Comparison of ENCODE assay signal across 8 cellular contexts in the genomic region with DNA sequence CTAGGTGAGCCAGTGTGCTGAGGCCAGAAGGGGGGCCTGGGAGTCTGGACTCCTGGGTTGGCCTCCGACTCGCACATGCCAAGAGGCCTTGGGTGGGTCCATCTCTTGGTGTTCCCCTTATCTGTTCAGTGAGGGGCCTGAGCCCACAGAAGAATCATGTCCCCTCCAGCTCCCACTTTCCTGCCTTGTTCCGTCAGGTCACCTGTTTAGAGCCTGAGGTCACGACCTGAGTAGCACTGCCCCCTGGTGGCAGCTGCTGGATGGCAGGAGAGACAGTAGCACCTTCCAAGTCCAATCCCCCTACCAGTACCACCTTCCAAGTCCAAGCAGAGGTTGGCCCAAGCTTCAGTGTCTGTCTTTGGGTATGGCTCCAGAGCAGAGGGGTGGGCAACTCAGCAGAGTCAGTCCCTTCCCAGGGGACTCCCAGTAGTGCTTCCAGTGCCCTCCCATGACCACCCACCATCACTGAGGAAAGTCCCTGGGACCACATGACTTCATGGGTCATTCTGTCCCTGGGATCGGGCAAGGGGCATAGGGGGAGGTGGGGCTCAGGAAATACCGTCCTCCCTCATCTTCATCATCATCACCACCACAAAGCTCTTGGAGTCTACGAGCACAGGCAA.
A peak's percentile ranks its signal among the peaks of the same experiment; 100 is the strongest.
DNase-seq lines count a peak whose midpoint lies in the region; ATAC-seq, FAIRE-seq and TF ChIP-seq lines count a peak whose summit lies in the region.

No MANE protein-coding gene starts in this region.

- no peak overlapping the region for H2AK5ac ChIP-seq in mesendoderm (ENCODE audit: low read length)

- no peak overlapping the region for H4K8ac ChIP-seq in mesendoderm (ENCODE audit: low read depth, low read length)

- no peak overlapping the region for H2BK5ac ChIP-seq in mesendoderm (ENCODE audit: low read length)

- H3K27me3 ChIP-seq in DND-41 (ENCODE audit: insufficient read depth, low read length, poor library complexity) (no peaks in the 10 kb centered on the region), ascending aorta (no peaks in the 10 kb centered on the region), mesendoderm (ENCODE audit: insufficient read depth, low read length, poor library complexity) (no peaks in the 10 kb centered on the region)

- in situ Hi-C loops in SK-MEL-5 (cut with HindIII; ENCODE audit: low pct_unique_long_range_greater_than_20kb, low sequenced_read_pairs), result no loop called here

- no peaks in the 10 kb centered on the region for H3K79me2 ChIP-seq in DND-41 (ENCODE audit: insufficient read depth, low read length)
- H3K79me2 ChIP-seq in mesendoderm (ENCODE audit: control insufficient read depth, insufficient read depth, low read length), result no peaks in the 10 kb centered on the region

- no peaks in the 10 kb centered on the region for H3K4me1 ChIP-seq in DND-41 (ENCODE audit: insufficient read depth, low read length)
- H3K4me1 ChIP-seq in ascending aorta, result peaks cover 3 to 35% of the 10 kb centered on the region in 2 donors
- peaks cover 3% of the 10 kb centered on the region for H3K4me1 ChIP-seq in mesendoderm (ENCODE audit: control insufficient read depth, low read depth, low read length)

- FAIRE-seq in urothelium cell line (lab: Jason Lieb, UNC), result peak; percentile 40

- H3K36me3 ChIP-seq in DND-41 (ENCODE audit: insufficient read depth, low read length), result no peaks in the 10 kb centered on the region
- H3K36me3 ChIP-seq in ascending aorta, result no peaks in the 10 kb centered on the region
- H3K36me3 ChIP-seq in mesendoderm (ENCODE audit: control insufficient read depth, insufficient read depth, low read length), result no peaks in the 10 kb centered on the region

- TF ChIP-seq CTCF in DND-41 (IDR thresholded peaks at IDR 0.05; ENCODE audit: borderline replicate concordance, extremely low read depth, low read length, poor library complexity, severe bottlenecking), result peak; percentile 87
- peak in 2 of 3 experiments; percentile 26 to 28 for TF ChIP-seq CTCF in ascending aorta (IDR thresholded peaks at IDR 0.05)

- no peaks in the 10 kb centered on the region for H3K79me1 ChIP-seq in mesendoderm (ENCODE audit: low read length)

- no peak overlapping the region for H3K9ac ChIP-seq in DND-41 (ENCODE audit: low read depth, low read length)
- H3K9ac ChIP-seq in mesendoderm (ENCODE audit: low read length), result no peak overlapping the region

- H3K4me2 ChIP-seq in DND-41 (ENCODE audit: insufficient read depth, low read length), result no peak overlapping the region
- no peak overlapping the region for H3K4me2 ChIP-seq in mesendoderm (ENCODE audit: low read length)

- H2BK120ac ChIP-seq in mesendoderm (ENCODE audit: low read depth, low read length), result no peak overlapping the region

- ATAC-seq in DND-41 (ENCODE audit: insufficient read depth, low read depth), result peak; percentile 84

- H4K20me1 ChIP-seq in DND-41 (ENCODE audit: insufficient read depth, low read length), result peaks cover 4% of the 10 kb centered on the region

- H2BK15ac ChIP-seq in mesendoderm (replicated peaks; ENCODE audit: low read depth), result no peak overlapping the region

- H4K5ac ChIP-seq in mesendoderm (ENCODE audit: low read length), result no peak overlapping the region

- intact Hi-C loops in ascending aorta (cut with DNase I), result no loop called here

- no CpG with 5 or more reads among the region's 7 CpGs for WGBS in mesendoderm (ENCODE audit: extremely low coverage, insufficient coverage, low lambda C conversion rate)

- no peak overlapping the region for H3K23ac ChIP-seq in mesendoderm (ENCODE audit: low read length)

- H3K9me3 ChIP-seq in DND-41 (ENCODE audit: insufficient read depth, low read length, severe bottlenecking) (no peaks in the 10 kb centered on the region), ascending aorta (no peaks in the 10 kb centered on the region)

- H3K27ac ChIP-seq in DND-41 (ENCODE audit: low read length) (no peak overlapping the region), ascending aorta (no peak overlapping the region), mesendoderm (ENCODE audit: low read depth, low read length) (no peak overlapping the region)

- H3K18ac ChIP-seq in mesendoderm (ENCODE audit: low read length), result no peak overlapping the region

- no peak overlapping the region for H3K4ac ChIP-seq in mesendoderm (ENCODE audit: low read depth, low read length)

- H3K4me3 ChIP-seq in DND-41 (ENCODE audit: low read depth in 1 of 2, low read length in 2 of 2) (no peak overlapping the region), ascending aorta (no peak overlapping the region), mesendoderm (ENCODE audit: low read length) (no peak overlapping the region)

- H2AFZ ChIP-seq in DND-41 (ENCODE audit: low read depth, low read length), result no peak overlapping the region

- DNase-seq in DND-41, result peak; percentile 65
- peak; percentile 30 for DNase-seq in H4 (ENCODE audit: low spot score)
- peak; percentile 61 for DNase-seq in SK-MEL-5 (ENCODE audit: low read depth, low spot score)
- DNase-seq in ascending aorta (ENCODE audit: low spot score in 2 of 2), result peak in 1 of 2 donors; percentile 58
- peak; percentile 75 for DNase-seq in mesendoderm
- DNase-seq in urothelium cell line (ENCODE audit: low spot score), result peak; percentile 30
- no peak for DNase-seq in central memory CD4-positive, alpha-beta T cell
- DNase-seq in NCI-H510A treated with DMSO at 0.1 percent for 48 hours (lab: John Stamatoyannopoulos, UW), result no peak

- no peak overlapping the region for H3K56ac ChIP-seq in mesendoderm (ENCODE audit: low read length)

Comparison
In these comparisons a context has a peak if more than half of its experiments do, and no peak if none do; other contexts are left out.
1. DNase-seq: peak in DND-41 (single experiment), H4 (single experiment), SK-MEL-5 (single experiment), mesendoderm (single experiment) and urothelium cell line (single experiment); none in central memory CD4-positive, alpha-beta T cell (single experiment) and NCI-H510A treated with DMSO at 0.1 percent for 48 hours (single experiment).